10 cellular contexts compared by ENCODE assay signal in the genomic region with DNA sequence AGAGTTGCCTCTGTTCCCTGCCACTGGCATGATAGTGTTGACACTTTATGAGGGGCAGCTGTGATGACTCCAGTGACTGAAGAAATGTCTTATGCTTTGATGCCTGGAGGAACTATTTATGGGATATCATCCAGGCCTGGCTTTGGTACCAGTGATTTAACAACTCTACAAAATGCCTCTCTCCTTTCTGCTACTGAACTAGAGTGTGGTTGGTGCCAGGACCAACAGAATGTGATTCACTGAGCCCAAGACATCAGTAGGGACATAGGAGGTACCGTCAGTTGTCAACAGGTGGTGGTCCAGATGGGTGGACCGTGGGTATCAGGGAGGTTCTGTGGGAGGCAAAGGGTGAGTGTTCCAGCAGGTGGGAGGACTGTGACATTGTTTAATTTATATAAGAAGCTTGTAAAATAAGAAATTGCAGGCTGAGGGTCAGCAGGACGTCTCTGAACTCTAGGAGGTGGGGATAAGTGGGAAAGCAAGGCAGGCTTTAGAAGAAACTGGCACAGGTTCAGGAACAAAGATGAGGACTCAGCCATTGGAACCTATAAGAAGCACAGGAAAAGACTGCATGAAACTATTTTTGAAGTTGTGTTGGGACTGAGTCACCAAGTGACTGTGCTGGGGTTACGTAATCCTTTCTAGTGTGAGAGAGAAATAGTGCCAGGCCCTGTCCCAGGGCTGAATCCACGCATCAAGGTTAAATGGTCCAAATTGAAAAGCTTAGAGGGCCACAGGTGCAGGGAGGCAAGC. TPM values are rescaled to one million over a fixed set of nuclear protein-coding genes. Genes with fewer than 3 reads are reported as not detected.
A peak's percentile ranks its signal among the peaks of the same experiment; 100 is the strongest.
DNase-seq lines count a peak whose midpoint lies in the region; ATAC-seq and TF ChIP-seq lines count a peak whose summit lies in the region.
"Had no signal": no experiment of that assay in that cellular context is flagged by ENCODE, and none has a peak within 500 bp of the region (broad histone marks: within the 10 kb centered on the region; RNA-seq: fewer than 3 reads in every experiment).

No MANE protein-coding gene starts in this region.

- no peaks in the 10 kb centered on the region for H3K27me3 ChIP-seq in ACC112 (ENCODE audit: insufficient read depth, low read length)
- H3K27me3 ChIP-seq in transverse colon: no peaks in the 10 kb centered on the region
- H3K27me3 ChIP-seq: spleen had no signal

- no peak overlapping the region for H3K4me3 ChIP-seq in ACC112 (ENCODE audit: low read depth, low read length)
- no peak overlapping the region for H3K4me3 ChIP-seq in transverse colon
- H3K4me3 ChIP-seq: spleen had no signal

- H3K27ac ChIP-seq in ACC112 (ENCODE audit: low read depth, low read length) (peak overlapping the region; percentile 36; the same call in 1 of the 2 replicates), transverse colon (no peak overlapping the region)
- H3K27ac ChIP-seq: spleen had no signal

- ATAC-seq in GM21390 (IDR thresholded peaks at IDR 0.05; ENCODE audit: unreplicated experiment): no peak

- DNase-seq in Kasumi-1 (lab: John Stamatoyannopoulos, UW) (peak; percentile 52 to 61), T47D (ENCODE audit: low read depth in 1 of 2, low spot score in 1 of 2) (peak; percentile 43 to 62), kidney tubule cell (ENCODE audit: low spot score) (peak; percentile 85), T-helper 2 cell (no peak), transverse colon (no peak), DMS114 treated with DMSO at 0.1 percent for 48 hours (lab: John Stamatoyannopoulos, UW; ENCODE audit: unreplicated experiment) (no peak)
- DNase-seq: CD8-positive, alpha-beta memory T cell; spleen had no signal

- no peak for TF ChIP-seq POLR2A in transverse colon (IDR thresholded peaks at IDR 0.05)

- H3K36me3 ChIP-seq in ACC112 (ENCODE audit: insufficient read depth, low read length): no peaks in the 10 kb centered on the region
- H3K36me3 ChIP-seq in transverse colon: no peaks in the 10 kb centered on the region
- H3K36me3 ChIP-seq: spleen had no signal

- in situ Hi-C loops in T47D (cut with HindIII; ENCODE audit: low pct_unique_long_range_greater_than_20kb, low sequenced_read_pairs): no loop called here
- in situ Hi-C loops in transverse colon (cut with MboI; ENCODE audit: low pct_ligation_motif_present in 1 of 4, low pct_unique_long_range_greater_than_20kb in 1 of 4, low sequenced_read_pairs in 3 of 4): no loop called here

- no peaks in the 10 kb centered on the region for H3K9me3 ChIP-seq in transverse colon

- no peak for TF ChIP-seq EP300 in transverse colon (IDR thresholded peaks at IDR 0.05; ENCODE audit: low read depth)

- intact Hi-C loops in transverse colon (cut with DNase I; ENCODE audit: low total_unique reads): no loop called here

- no peak for TF ChIP-seq CTCF in transverse colon (IDR thresholded peaks at IDR 0.05)

- 44 to 56% methylated on average over 4 to 5 of the region's 5 CpGs for WGBS in transverse colon (ENCODE audit: low coverage in 1 of 2), 2 donors

- H3K79me2 ChIP-seq in ACC112 (ENCODE audit: control insufficient read depth, insufficient read depth, low read length, unreplicated experiment): no peaks in the 10 kb centered on the region

- peaks cover 10% of the 10 kb centered on the region for H3K4me1 ChIP-seq in ACC112 (ENCODE audit: control insufficient read depth, insufficient read depth, low read length, unreplicated experiment)
- H3K4me1 ChIP-seq in transverse colon: no peaks in the 10 kb centered on the region
- H3K4me1 ChIP-seq: spleen had no signal

- H2AFZ ChIP-seq in ACC112 (ENCODE audit: low read length, unreplicated experiment): no peak overlapping the region

RNA-seq across cellular contexts. Expression of a gene that starts 28.5 kb away (rescaled TPM):
- under 1 TPM; 0.48 to 0.80 (median 0.72) TPM for total RNA-seq in transverse colon
- total RNA-seq: CD8-positive, alpha-beta memory T cell; spleen had no signal

Comparison
In these comparisons a context has a peak if more than half of its experiments do, and no peak if none do; other contexts are left out.
1. DNase-seq: peak in Kasumi-1 (2 of 2), T47D (2 of 2) and kidney tubule cell (single experiment); none in T-helper 2 cell (0 of 5), transverse colon (single experiment) and DMS114 treated with DMSO at 0.1 percent for 48 hours (single experiment).